1 cellular context compared by ENCODE assay signal in the genomic region with DNA sequence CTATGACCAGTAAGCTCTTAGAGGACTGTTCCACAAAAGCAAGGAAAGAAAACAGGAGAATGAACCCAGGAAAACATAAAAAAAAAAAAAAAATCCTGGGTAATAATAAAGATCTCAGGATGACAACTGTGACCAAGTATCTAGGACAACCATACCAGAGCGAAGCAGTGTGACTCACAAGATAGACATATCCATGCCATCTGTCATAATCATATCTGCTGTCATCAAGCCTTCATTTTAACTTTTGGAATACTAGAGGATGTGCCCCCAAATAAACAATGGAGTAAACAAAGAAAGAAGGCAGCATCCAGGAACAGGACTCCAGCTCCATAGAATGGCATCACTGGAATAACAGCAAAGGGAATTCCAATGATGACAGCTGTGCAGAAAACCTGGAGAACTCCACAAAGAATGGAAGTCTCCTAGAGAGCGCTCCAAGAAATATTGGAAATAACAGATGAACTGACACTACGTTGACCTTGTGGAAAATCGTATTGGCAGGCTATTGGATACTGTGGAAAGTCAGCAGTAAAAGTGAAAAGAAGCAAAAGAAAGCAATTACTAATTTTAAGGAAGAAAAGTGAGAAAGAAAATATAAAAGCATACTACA.
TF ChIP-seq lines count a peak whose summit lies in the region.

No MANE protein-coding gene starts in this region.

TF ChIP-seq in endothelial cell of umbilical vein, 7 proteins besides CTCF, POLR2A, EP300 and RAD21:
- TF ChIP-seq POLR2AphosphoS5 (IDR thresholded peaks at IDR 0.05; ENCODE audit: insufficient read depth, low read depth, low read length), result no peak
- no peak for TF ChIP-seq JUN (IDR thresholded peaks at IDR 0.05; ENCODE audit: borderline replicate concordance, insufficient read depth, insufficient read length, low read depth)
- no peak for TF ChIP-seq FOS (IDR thresholded peaks at IDR 0.05; ENCODE audit: borderline replicate concordance, insufficient read depth, low read length)
- no peak for TF ChIP-seq GATA2 (IDR thresholded peaks at IDR 0.05; ENCODE audit: insufficient read depth, insufficient read length, low read depth, low read length)
- TF ChIP-seq MYC (IDR thresholded peaks at IDR 0.05; ENCODE audit: low read depth, low read length), result no peak
- TF ChIP-seq, protein P1, sequence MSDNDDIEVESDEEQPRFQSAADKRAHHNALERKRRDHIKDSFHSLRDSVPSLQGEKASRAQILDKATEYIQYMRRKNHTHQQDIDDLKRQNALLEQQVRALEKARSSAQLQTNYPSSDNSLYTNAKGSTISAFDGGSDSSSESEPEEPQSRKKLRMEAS (IDR thresholded peaks at IDR 0.05; ENCODE audit: insufficient read depth, insufficient read length), result no peak
- no peak for TF ChIP-seq EZH2 (IDR thresholded peaks at IDR 0.05; ENCODE audit: borderline replicate concordance, low read depth, low read length, severe bottlenecking)
